16 cellular contexts compared by ENCODE assay signal in genomic region chr6:75158176-75158575, GRCh38. TPM values are rescaled to one million over a fixed set of nuclear protein-coding genes. Genes with fewer than 3 reads are reported as not detected.
A peak's percentile ranks its signal among the peaks of the same experiment; 100 is the strongest.
DNase-seq lines count a peak whose midpoint lies in the region; ATAC-seq and TF ChIP-seq lines count a peak whose summit lies in the region.
"Had no signal": no experiment of that assay in that cellular context is flagged by ENCODE, and none has a peak within 500 bp of the region (broad histone marks: within the 10 kb centered on the region; RNA-seq: fewer than 3 reads in every experiment).

No MANE protein-coding gene starts in this region.

- no peak for ATAC-seq in HG03442 (IDR thresholded peaks at IDR 0.05; ENCODE audit: unreplicated experiment)
- ATAC-seq: K562 had no signal

- no peak for TF ChIP-seq CTCF in fibroblast of mammary gland (conservative IDR thresholded peaks at IDR 0.05; ENCODE audit: control insufficient read depth, insufficient read depth, low read depth, low read length)

- H3K4me3 ChIP-seq in fibroblast of mammary gland (ENCODE audit: control insufficient read depth, low read depth, low read length), result no peak overlapping the region
- H3K4me3 ChIP-seq: K562 had no signal

- DNase-seq in H4 (ENCODE audit: low spot score) (peak; percentile 49), RPMI7951 (ENCODE audit: low read depth) (peak; percentile 64), fibroblast of mammary gland (ENCODE audit: low read depth) (peak; percentile 19), renal cortical epithelial cell (ENCODE audit: low read depth) (peak; percentile 9), NCI-H82 treated with DMSO at 0.1 percent for 48 hours (lab: John Stamatoyannopoulos, UW; ENCODE audit: unreplicated experiment) (no peak), OCI-M1 (lab: John Stamatoyannopoulos, UW) (no peak)
- DNase-seq: CD8-positive, alpha-beta memory T cell; GF-D8; GOT3; NCI-H1092; NCI-H1436; NCI-H187 treated with DMSO at 0.1 percent for 48 hours; NCI-H2107; SIG-M5 had no signal

RNA-seq across cellular contexts. Expression of gene COL12A1, which starts 47.7 kb away (rescaled TPM):
- total RNA-seq in H4 (2014; rRNA removed; shearing (Covaris generic)), result 247 and 272 TPM in 2 replicates
- total RNA-seq in RPMI7951 (2014; rRNA removed; shearing (Covaris generic)), result 25.9 and 28.7 TPM in 2 replicates
- total RNA-seq in renal cortical epithelial cell, result 43.8 and 44.6 TPM in 2 replicates
- total RNA-seq: CD8-positive, alpha-beta memory T cell had no signal

Comparison
In these comparisons a context has a peak if more than half of its experiments do, and no peak if none do; other contexts are left out.
1. DNase-seq: peak in H4 (single experiment), RPMI7951 (single experiment), fibroblast of mammary gland (single experiment) and renal cortical epithelial cell (single experiment); none in NCI-H82 treated with DMSO at 0.1 percent for 48 hours (single experiment) and OCI-M1 (single experiment).